In the genomic region with DNA sequence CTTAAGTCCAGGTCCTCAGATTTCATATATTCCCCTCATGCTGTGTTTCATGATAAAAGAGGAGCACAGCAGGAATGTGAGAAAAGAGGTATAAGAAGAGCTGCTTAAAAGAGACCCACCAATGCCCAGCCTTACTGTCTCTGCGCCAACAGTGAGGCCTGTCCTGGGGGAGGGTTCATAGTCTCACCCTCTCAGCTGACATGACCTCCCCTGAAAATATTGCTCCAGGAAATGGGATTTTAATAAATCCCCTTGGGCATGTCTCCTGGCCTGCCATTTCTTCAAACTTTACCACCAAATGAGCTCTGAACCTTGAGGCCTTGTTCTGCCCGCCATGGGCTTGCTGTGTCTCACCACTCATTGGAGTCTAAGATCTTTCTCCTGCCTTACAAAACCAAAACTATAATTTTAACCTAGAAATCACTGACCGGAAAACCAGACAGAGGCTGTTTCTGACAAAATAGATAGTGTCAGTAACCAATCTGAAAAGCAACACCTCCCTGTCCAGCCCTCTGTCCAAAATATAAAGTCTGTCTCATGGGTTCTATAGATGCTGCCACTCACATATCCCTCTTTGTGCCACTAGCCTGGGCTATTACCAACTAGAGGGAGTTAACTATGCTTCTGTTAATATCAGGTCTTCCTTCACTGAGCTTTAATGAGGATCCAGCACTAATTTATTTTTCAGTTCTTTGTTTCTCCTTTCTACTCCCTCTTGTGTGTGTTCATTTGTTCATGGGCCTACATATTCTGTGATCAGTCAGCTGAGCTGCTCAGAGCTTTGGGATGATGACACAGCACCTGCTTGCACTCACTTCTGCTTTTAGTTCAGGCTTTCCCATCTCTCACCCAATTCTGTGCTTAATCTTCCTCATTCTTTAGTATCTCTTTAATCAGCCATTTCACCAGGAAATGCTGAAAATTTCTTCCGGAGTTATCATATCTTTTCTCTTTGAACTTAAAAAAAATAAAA, we compare ENCODE assay signal across 10 cellular contexts. TPM values are rescaled to one million over a fixed set of nuclear protein-coding genes. Genes with fewer than 3 reads are reported as not detected.
DNase-seq lines count a peak whose midpoint lies in the region; ATAC-seq and TF ChIP-seq lines count a peak whose summit lies in the region.
"Had no signal": no experiment of that assay in that cellular context is flagged by ENCODE, and none has a peak within 500 bp of the region (broad histone marks: within the 10 kb centered on the region; RNA-seq: fewer than 3 reads in every experiment).

A gene with protein sequence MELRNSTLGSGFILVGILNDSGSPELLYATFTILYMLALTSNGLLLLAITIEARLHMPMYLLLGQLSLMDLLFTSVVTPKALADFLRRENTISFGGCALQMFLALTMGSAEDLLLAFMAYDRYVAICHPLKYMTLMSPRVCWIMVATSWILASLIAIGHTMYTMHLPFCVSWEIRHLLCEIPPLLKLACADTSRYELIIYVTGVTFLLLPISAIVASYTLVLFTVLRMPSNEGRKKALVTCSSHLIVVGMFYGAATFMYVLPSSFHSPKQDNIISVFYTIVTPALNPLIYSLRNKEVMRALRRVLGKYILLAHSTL (minus strand): TSS at position 51 of the 973 bp plus-strand sequence. CDS start 3,019 bp downstream, outside the sequence.

- no peak within 1 kb of the TSS for H3K4me3 Mint-ChIP-seq in CD14-positive monocyte

- ATAC-seq in GM19438 (IDR thresholded peaks at IDR 0.05; ENCODE audit: low read depth, unreplicated experiment) (peak; percentile 86), HG03095 (IDR thresholded peaks at IDR 0.05; ENCODE audit: unreplicated experiment) (peak; percentile 94)

- TF ChIP-seq CTCF in CD14-positive monocyte (IDR thresholded peaks at IDR 0.05), result no peak

- peaks cover 0 to 8% (median 2%) of the 10 kb centered on the region in 3 donors for H3K27me3 Mint-ChIP-seq in CD14-positive monocyte (ENCODE audit: low read depth in 3 of 3)

- H3K9me3 Mint-ChIP-seq in CD14-positive monocyte, result peaks cover 0 to 1% (median 0%) of the 10 kb centered on the region in 7 donors

- intact Hi-C loops in CD14-positive monocyte (cut with micrococcal nuclease), result no loop called here
- intact Hi-C loops in posterior cingulate gyrus (cut with DNase I), result no loop called here
- intact Hi-C loops in posterior vena cava (cut with DNase I), result no loop called here

- peak within 1 kb of the TSS; percentile 9 to 89 (median 81) for H3K27ac Mint-ChIP-seq in CD14-positive monocyte

- DNase-seq in CD14-positive monocyte (ENCODE audit: low spot score), result peak; percentile 62
- peak; percentile 88 for DNase-seq in SKM-1 treated with dmso at 0.1 percent for 144 hours (lab: John Stamatoyannopoulos, UW; ENCODE audit: unreplicated experiment)
- no peak for DNase-seq in COLO829 (ENCODE audit: low spot score)
- DNase-seq in posterior cingulate gyrus, result no peak
- DNase-seq in posterior vena cava (ENCODE audit: low spot score), result no peak
- no peak for DNase-seq in activated CD4-positive, alpha-beta T cell treated with anti-CD3 and anti-CD28 coated beads, Interleukin-2, amount 50 U/mL, for 4 hours

- no peaks in the 10 kb centered on the region for H3K36me3 Mint-ChIP-seq in CD14-positive monocyte

- H3K4me1 Mint-ChIP-seq in CD14-positive monocyte, result peaks cover 15% of the 10 kb centered on the region

RNA-seq across cellular contexts. Expression of the gene that starts here (rescaled TPM):
- not detected for polyA plus RNA-seq in CD14-positive monocyte
- under 1 TPM in 1 of 2 donors, not detected in 1; 0.10 TPM for total RNA-seq in posterior vena cava
- total RNA-seq: T-helper 1 cell treated with Interleukin-12 subunit alpha and Interleukin-12 subunit beta and Interleukin-4 antibody, amounts not matched to agents 30 ng/mL and 1 ng/mL, for 36 hours had no signal
- polyA plus RNA-seq: pancreas had no signal

Comparison
In these comparisons a context has a peak if more than half of its experiments do, and no peak if none do; other contexts are left out.
1. Peak in DNase-seq in CD14-positive monocyte; RNA of the gene not detected or under 1 TPM.